ENCODE assay signal across 1 cellular context in genomic region chr4:111883557-111883999, GRCh38.
A peak's percentile ranks its signal among the peaks of the same experiment; 100 is the strongest.
TF ChIP-seq lines count a peak whose summit lies in the region.

No MANE protein-coding gene starts in this region.

TF ChIP-seq in HEK293, 187 proteins besides CTCF, POLR2A, EP300 and RAD21 (continued from another document and continues in another):
- TF ChIP-seq PRDM10 (tag by site-specific recombination; IDR thresholded peaks at IDR 0.05) = peak; percentile 76
- TF ChIP-seq ZNF837 (tag by site-specific recombination; IDR thresholded peaks at IDR 0.05) = no peak
- TF ChIP-seq, protein P1, sequence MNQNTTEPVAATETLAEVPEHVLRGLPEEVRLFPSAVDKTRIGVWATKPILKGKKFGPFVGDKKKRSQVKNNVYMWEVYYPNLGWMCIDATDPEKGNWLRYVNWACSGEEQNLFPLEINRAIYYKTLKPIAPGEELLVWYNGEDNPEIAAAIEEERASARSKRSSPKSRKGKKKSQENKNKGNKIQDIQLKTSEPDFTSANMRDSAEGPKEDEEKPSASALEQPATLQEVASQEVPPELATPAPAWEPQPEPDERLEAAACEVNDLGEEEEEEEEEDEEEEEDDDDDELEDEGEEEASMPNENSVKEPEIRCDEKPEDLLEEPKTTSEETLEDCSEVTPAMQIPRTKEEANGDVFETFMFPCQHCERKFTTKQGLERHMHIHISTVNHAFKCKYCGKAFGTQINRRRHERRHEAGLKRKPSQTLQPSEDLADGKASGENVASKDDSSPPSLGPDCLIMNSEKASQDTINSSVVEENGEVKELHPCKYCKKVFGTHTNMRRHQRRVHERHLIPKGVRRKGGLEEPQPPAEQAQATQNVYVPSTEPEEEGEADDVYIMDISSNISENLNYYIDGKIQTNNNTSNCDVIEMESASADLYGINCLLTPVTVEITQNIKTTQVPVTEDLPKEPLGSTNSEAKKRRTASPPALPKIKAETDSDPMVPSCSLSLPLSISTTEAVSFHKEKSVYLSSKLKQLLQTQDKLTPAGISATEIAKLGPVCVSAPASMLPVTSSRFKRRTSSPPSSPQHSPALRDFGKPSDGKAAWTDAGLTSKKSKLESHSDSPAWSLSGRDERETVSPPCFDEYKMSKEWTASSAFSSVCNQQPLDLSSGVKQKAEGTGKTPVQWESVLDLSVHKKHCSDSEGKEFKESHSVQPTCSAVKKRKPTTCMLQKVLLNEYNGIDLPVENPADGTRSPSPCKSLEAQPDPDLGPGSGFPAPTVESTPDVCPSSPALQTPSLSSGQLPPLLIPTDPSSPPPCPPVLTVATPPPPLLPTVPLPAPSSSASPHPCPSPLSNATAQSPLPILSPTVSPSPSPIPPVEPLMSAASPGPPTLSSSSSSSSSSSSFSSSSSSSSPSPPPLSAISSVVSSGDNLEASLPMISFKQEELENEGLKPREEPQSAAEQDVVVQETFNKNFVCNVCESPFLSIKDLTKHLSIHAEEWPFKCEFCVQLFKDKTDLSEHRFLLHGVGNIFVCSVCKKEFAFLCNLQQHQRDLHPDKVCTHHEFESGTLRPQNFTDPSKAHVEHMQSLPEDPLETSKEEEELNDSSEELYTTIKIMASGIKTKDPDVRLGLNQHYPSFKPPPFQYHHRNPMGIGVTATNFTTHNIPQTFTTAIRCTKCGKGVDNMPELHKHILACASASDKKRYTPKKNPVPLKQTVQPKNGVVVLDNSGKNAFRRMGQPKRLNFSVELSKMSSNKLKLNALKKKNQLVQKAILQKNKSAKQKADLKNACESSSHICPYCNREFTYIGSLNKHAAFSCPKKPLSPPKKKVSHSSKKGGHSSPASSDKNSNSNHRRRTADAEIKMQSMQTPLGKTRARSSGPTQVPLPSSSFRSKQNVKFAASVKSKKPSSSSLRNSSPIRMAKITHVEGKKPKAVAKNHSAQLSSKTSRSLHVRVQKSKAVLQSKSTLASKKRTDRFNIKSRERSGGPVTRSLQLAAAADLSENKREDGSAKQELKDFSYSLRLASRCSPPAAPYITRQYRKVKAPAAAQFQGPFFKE (tag by site-specific recombination; IDR thresholded peaks at IDR 0.05; ENCODE audit: borderline replicate concordance) = no peak
- TF ChIP-seq ZNF747 (tag by site-specific recombination; IDR thresholded peaks at IDR 0.05) = no peak
- TF ChIP-seq ZNF366 (tag by site-specific recombination; conservative IDR thresholded peaks at IDR 0.05) = peak; percentile 96
- peak; percentile 15 for TF ChIP-seq SETDB1 (IDR thresholded peaks at IDR 0.05; ENCODE audit: insufficient read length, low read length)
- peak; percentile 95 for TF ChIP-seq GLIS1 (tag by site-specific recombination; IDR thresholded peaks at IDR 0.05)
- no peak for TF ChIP-seq ZNF292 (tag by site-specific recombination; IDR thresholded peaks at IDR 0.05; ENCODE audit: borderline replicate concordance, low read depth)
- peak; percentile 94; the same call in 1 of the 2 replicates for TF ChIP-seq ZNF391 (tag by site-specific recombination; IDR thresholded peaks at IDR 0.05; ENCODE audit: borderline replicate concordance, low read depth)
- peak; percentile 83 for TF ChIP-seq ZNF2 (tag by site-specific recombination; IDR thresholded peaks at IDR 0.05)
- TF ChIP-seq ZSCAN4 (tag by site-specific recombination; IDR thresholded peaks at IDR 0.05) = 0 out of 2 replicates have a peak, but pooled peaks have one; percentile 23
- no peak for TF ChIP-seq ZBTB7A (tag by site-specific recombination; IDR thresholded peaks at IDR 0.05; ENCODE audit: low read depth)
- no peak for TF ChIP-seq ZNF529 (tag by site-specific recombination; IDR thresholded peaks at IDR 0.05; ENCODE audit: insufficient replicate concordance)
- no peak for TF ChIP-seq ZNF416 (tag by site-specific recombination; IDR thresholded peaks at IDR 0.05)
- TF ChIP-seq ZNF580 (tag by site-specific recombination; IDR thresholded peaks at IDR 0.05) = peak; percentile 94
- peak; percentile 95 for TF ChIP-seq ZNF24 (tag by site-specific recombination; IDR thresholded peaks at IDR 0.05)
- TF ChIP-seq, protein P2, sequence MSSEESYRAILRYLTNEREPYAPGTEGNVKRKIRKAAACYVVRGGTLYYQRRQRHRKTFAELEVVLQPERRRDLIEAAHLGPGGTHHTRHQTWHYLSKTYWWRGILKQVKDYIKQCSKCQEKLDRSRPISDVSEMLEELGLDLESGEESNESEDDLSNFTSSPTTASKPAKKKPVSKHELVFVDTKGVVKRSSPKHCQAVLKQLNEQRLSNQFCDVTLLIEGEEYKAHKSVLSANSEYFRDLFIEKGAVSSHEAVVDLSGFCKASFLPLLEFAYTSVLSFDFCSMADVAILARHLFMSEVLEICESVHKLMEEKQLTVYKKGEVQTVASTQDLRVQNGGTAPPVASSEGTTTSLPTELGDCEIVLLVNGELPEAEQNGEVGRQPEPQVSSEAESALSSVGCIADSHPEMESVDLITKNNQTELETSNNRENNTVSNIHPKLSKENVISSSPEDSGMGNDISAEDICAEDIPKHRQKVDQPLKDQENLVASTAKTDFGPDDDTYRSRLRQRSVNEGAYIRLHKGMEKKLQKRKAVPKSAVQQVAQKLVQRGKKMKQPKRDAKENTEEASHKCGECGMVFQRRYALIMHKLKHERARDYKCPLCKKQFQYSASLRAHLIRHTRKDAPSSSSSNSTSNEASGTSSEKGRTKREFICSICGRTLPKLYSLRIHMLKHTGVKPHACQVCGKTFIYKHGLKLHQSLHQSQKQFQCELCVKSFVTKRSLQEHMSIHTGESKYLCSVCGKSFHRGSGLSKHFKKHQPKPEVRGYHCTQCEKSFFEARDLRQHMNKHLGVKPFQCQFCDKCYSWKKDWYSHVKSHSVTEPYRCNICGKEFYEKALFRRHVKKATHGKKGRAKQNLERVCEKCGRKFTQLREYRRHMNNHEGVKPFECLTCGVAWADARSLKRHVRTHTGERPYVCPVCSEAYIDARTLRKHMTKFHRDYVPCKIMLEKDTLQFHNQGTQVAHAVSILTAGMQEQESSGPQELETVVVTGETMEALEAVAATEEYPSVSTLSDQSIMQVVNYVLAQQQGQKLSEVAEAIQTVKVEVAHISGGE (tag by site-specific recombination; conservative IDR thresholded peaks at IDR 0.05; ENCODE audit: low read depth) = no peak
- TF ChIP-seq, protein P3, sequence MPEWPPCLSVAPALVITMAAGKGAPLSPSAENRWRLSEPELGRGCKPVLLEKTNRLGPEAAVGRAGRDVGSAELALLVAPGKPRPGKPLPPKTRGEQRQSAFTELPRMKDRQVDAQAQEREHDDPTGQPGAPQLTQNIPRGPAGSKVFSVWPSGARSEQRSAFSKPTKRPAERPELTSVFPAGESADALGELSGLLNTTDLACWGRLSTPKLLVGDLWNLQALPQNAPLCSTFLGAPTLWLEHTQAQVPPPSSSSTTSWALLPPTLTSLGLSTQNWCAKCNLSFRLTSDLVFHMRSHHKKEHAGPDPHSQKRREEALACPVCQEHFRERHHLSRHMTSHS (tag by site-specific recombination; IDR thresholded peaks at IDR 0.05) = peak; percentile 81
- TF ChIP-seq ZNF610 (tag by site-specific recombination; IDR thresholded peaks at IDR 0.05; ENCODE audit: borderline replicate concordance) = peak; percentile 57; the same call in 1 of the 2 replicates
- no peak for TF ChIP-seq ZFHX2 (tag by site-specific recombination; conservative IDR thresholded peaks at IDR 0.05)
- TF ChIP-seq SCRT2 (tag by site-specific recombination; IDR thresholded peaks at IDR 0.05) = peak; percentile 62
- no peak for TF ChIP-seq ZNF174 (tag by site-specific recombination; IDR thresholded peaks at IDR 0.05)
- no peak for TF ChIP-seq RBAK (tag by site-specific recombination; IDR thresholded peaks at IDR 0.05)
- no peak for TF ChIP-seq REPIN1 (tag by site-specific recombination; IDR thresholded peaks at IDR 0.05; ENCODE audit: low read depth)
- TF ChIP-seq ZNF473 (tag by site-specific recombination; IDR thresholded peaks at IDR 0.05) = no peak
- no peak for TF ChIP-seq ZNF266 (tag by site-specific recombination; IDR thresholded peaks at IDR 0.05; ENCODE audit: low read depth)
- no peak for TF ChIP-seq ZNF132 (tag by site-specific recombination; IDR thresholded peaks at IDR 0.05; ENCODE audit: borderline replicate concordance)
- no peak for TF ChIP-seq ZNF571 (tag by site-specific recombination; IDR thresholded peaks at IDR 0.05)
- no peak for TF ChIP-seq ZNF37A (tag by site-specific recombination; IDR thresholded peaks at IDR 0.05)
- TF ChIP-seq, protein P4, sequence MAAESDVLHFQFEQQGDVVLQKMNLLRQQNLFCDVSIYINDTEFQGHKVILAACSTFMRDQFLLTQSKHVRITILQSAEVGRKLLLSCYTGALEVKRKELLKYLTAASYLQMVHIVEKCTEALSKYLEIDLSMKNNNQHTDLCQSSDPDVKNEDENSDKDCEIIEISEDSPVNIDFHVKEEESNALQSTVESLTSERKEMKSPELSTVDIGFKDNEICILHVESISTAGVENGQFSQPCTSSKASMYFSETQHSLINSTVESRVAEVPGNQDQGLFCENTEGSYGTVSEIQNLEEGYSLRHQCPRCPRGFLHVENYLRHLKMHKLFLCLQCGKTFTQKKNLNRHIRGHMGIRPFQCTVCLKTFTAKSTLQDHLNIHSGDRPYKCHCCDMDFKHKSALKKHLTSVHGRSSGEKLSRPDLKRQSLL (tag by site-specific recombination; IDR thresholded peaks at IDR 0.05) = peak; percentile 80; the same call in 1 of the 2 replicates
- no peak for TF ChIP-seq ZNF354C (tag by site-specific recombination; IDR thresholded peaks at IDR 0.05; ENCODE audit: borderline replicate concordance, low read depth)
- TF ChIP-seq, protein P5, sequence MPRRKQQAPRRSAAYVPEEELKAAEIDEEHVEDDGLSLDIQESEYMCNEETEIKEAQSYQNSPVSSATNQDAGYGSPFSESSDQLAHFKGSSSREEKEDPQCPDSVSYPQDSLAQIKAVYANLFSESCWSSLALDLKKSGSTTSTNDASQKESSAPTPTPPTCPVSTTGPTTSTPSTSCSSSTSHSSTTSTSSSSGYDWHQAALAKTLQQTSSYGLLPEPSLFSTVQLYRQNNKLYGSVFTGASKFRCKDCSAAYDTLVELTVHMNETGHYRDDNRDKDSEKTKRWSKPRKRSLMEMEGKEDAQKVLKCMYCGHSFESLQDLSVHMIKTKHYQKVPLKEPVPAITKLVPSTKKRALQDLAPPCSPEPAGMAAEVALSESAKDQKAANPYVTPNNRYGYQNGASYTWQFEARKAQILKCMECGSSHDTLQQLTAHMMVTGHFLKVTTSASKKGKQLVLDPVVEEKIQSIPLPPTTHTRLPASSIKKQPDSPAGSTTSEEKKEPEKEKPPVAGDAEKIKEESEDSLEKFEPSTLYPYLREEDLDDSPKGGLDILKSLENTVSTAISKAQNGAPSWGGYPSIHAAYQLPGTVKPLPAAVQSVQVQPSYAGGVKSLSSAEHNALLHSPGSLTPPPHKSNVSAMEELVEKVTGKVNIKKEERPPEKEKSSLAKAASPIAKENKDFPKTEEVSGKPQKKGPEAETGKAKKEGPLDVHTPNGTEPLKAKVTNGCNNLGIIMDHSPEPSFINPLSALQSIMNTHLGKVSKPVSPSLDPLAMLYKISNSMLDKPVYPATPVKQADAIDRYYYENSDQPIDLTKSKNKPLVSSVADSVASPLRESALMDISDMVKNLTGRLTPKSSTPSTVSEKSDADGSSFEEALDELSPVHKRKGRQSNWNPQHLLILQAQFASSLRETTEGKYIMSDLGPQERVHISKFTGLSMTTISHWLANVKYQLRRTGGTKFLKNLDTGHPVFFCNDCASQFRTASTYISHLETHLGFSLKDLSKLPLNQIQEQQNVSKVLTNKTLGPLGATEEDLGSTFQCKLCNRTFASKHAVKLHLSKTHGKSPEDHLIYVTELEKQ (tag by site-specific recombination; IDR thresholded peaks at IDR 0.05; ENCODE audit: borderline replicate concordance) = peak; percentile 94
- 0 out of 2 replicates have a peak, but pooled peaks have one; percentile 22 for TF ChIP-seq MYNN (tag by site-specific recombination; IDR thresholded peaks at IDR 0.05; ENCODE audit: borderline replicate concordance)
- TF ChIP-seq ZNF426 (tag by site-specific recombination; IDR thresholded peaks at IDR 0.05) = no peak
- TF ChIP-seq ZFP3 (tag by site-specific recombination; IDR thresholded peaks at IDR 0.05; ENCODE audit: low read depth) = no peak; the same call in 1 of the 2 replicates
- no peak for TF ChIP-seq ZNF404 (tag by site-specific recombination; IDR thresholded peaks at IDR 0.05)
- peak; percentile 37; the same call in 1 of the 2 replicates for TF ChIP-seq ZNF76 (tag by site-specific recombination; IDR thresholded peaks at IDR 0.05; ENCODE audit: borderline replicate concordance, low read depth)
- no peak for TF ChIP-seq ZNF202 (tag by site-specific recombination; IDR thresholded peaks at IDR 0.05; ENCODE audit: borderline replicate concordance)
- TF ChIP-seq ZNF830 (tag by site-specific recombination; IDR thresholded peaks at IDR 0.05; ENCODE audit: low read depth) = no peak
- 0 out of 2 replicates have a peak, but pooled peaks have one; percentile 42 for TF ChIP-seq ZNF423 (tag by site-specific recombination; IDR thresholded peaks at IDR 0.05)
- no peak for TF ChIP-seq ZFP37 (tag by site-specific recombination; IDR thresholded peaks at IDR 0.05)
- peak; percentile 66; the same call in 1 of the 2 replicates for TF ChIP-seq ZNF600 (tag by site-specific recombination; IDR thresholded peaks at IDR 0.05)
